ENCODE assay signal across 1 cellular context in the genomic region with DNA sequence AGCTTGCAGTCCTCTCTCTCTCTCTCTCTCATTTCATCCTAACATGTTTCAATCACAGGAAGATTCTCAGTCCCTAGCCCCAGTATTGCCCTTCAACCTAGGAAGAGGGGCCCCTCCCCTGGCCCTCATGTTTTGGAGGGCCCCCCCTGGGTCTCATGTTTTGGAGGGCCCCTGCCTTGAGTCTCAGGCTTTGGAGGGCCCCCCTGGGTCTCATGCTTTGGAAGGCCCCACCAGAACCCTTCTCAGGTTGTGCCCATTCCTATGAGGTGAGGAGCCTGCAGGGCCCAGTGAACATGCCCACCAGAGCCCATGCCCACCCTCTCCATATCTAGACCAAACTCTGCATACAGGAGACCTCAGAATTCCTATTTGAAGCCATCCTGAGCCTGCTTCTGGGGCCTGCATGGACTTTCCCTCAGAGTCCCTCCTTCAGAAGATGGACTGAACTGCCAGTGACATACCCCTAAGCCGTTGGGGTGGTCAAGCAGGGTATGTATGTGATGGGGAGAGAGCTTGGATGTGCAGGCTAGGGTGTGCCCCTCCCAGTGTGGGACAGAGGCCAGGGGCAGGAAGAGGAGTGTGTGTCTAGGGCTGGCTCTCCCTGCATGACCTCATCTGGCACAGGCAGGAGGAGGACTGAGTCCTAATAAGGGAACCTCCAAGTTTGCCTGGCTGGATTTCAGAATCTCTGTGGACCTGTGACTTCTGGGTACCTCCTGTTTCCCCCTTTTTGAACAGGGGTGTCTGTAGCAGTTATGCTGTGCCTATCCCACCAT.
TF ChIP-seq lines count a peak whose summit lies in the region.

No MANE protein-coding gene starts in this region.

TF ChIP-seq in H1, 55 proteins besides CTCF, POLR2A, EP300 and RAD21:
- TF ChIP-seq, protein P1, sequence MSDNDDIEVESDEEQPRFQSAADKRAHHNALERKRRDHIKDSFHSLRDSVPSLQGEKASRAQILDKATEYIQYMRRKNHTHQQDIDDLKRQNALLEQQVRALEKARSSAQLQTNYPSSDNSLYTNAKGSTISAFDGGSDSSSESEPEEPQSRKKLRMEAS (IDR thresholded peaks at IDR 0.05) = no peak
- no peak for TF ChIP-seq SRF (IDR thresholded peaks at IDR 0.05; ENCODE audit: low read depth, low read length)
- TF ChIP-seq ZNF274 (IDR thresholded peaks at IDR 0.05; ENCODE audit: borderline replicate concordance, extremely low read depth, low read length) = no peak
- TF ChIP-seq ASH2L (IDR thresholded peaks at IDR 0.05; ENCODE audit: low read length) = no peak
- no peak for TF ChIP-seq BACH1 (IDR thresholded peaks at IDR 0.05; ENCODE audit: low read length)
TF ChIP-seq in H1: peak in this region for 0.
